Comparison of ENCODE assay signal across 19 cellular contexts in genomic region chr9:81628897-81629296, GRCh38.
DNase-seq lines count a peak whose midpoint lies in the region; ATAC-seq, FAIRE-seq and TF ChIP-seq lines count a peak whose summit lies in the region.
"Had no signal": no experiment of that assay in that cellular context is flagged by ENCODE, and none has a peak within 500 bp of the region (broad histone marks: within the 10 kb centered on the region; RNA-seq: fewer than 3 reads in every experiment).

No MANE protein-coding gene starts in this region.

- BruUV-seq in IMR-90 (replicated peaks; lab: Mats Ljungman, UMichigan), result no TSS peak

- H3K9me3 ChIP-seq in A549 (no peaks in the 10 kb centered on the region), IMR-90 (ENCODE audit: control insufficient read depth, insufficient read depth, low read length) (no peaks in the 10 kb centered on the region), GM23248 (ENCODE audit: low read depth) (no peaks in the 10 kb centered on the region)
- H3K9me3 ChIP-seq: BLaER1 treated with 17β-estradiol and CSF1 and Interleukin-3, amounts not matched to agents 10 nM and 100 nM; SJSA1 had no signal

- POLR2A ChIA-PET in A549 (lab: Yijun Ruan, JAX), result no interaction called here
- POLR2A ChIA-PET in IMR-90 (lab: Charles Lee; ENCODE audit: unreplicated experiment), result no interaction called here

- FAIRE-seq in A549 (lab: Jason Lieb, UNC) (peak; percentile 95), bronchial epithelial cell (lab: Jason Lieb, UNC) (no peak)

- H3K4me2 ChIP-seq in A549 (peak overlapping the region; percentile 69), IMR-90 (ENCODE audit: low read depth, low read length) (no peak overlapping the region), GM23248 (ENCODE audit: unreplicated experiment) (no peak overlapping the region)
- H3K4me2 ChIP-seq: BLaER1 treated with 17β-estradiol and CSF1 and Interleukin-3, amounts not matched to agents 10 nM and 100 nM had no signal

- H2AK5ac ChIP-seq in IMR-90 (ENCODE audit: low read depth, low read length), result no peak overlapping the region

- H3F3A ChIP-seq in GM23248 (ENCODE audit: insufficient read depth), result peaks cover 6% of the 10 kb centered on the region; the same call in 1 of the 2 replicates

- no peak overlapping the region for H3K4me3 ChIP-seq in A549
- no peak overlapping the region for H3K4me3 ChIP-seq in IMR-90 (ENCODE audit: insufficient read depth, low read depth, low read length)
- no peak overlapping the region for H3K4me3 ChIP-seq in bronchial epithelial cell (ENCODE audit: low read depth, low read length)
- H3K4me3 ChIP-seq in GM23248, result no peak overlapping the region
- H3K4me3 ChIP-seq: BLaER1 treated with 17β-estradiol and CSF1 and Interleukin-3, amounts not matched to agents 10 nM and 100 nM; SJSA1 had no signal

- no peak overlapping the region for H2BK5ac ChIP-seq in IMR-90 (ENCODE audit: low read depth, low read length, poor library complexity, severe bottlenecking)

- H2BK120ac ChIP-seq in IMR-90 (ENCODE audit: low read depth, low read length), result no peak overlapping the region; the same call in 1 of the 2 replicates

- TF ChIP-seq POLR2A in A549 (IDR thresholded peaks at IDR 0.05; ENCODE audit: low read length), result no peak
- TF ChIP-seq POLR2A in IMR-90 (IDR thresholded peaks at IDR 0.05; ENCODE audit: low read depth, low read length), result no peak

- H4K8ac ChIP-seq in IMR-90 (ENCODE audit: low read depth in 2 of 2, low read length in 2 of 2), result no peak overlapping the region

- in situ Hi-C loops in IMR-90 (cut with MboI; ENCODE audit: low sequenced_read_pairs) (no loop called here), GM23248 (cut with MboI) (no loop called here)

- no peak overlapping the region for H2BK15ac ChIP-seq in IMR-90 (ENCODE audit: low read depth, low read length)

- H2AFZ ChIP-seq in IMR-90 (replicated peaks; ENCODE audit: low read length, poor library complexity) (no peak overlapping the region), GM23248 (no peak overlapping the region)

- H3K9ac ChIP-seq in IMR-90 (ENCODE audit: low read depth, low read length), result no peak overlapping the region
- no peak overlapping the region for H3K9ac ChIP-seq in GM23248
- H3K9ac ChIP-seq: BLaER1 treated with 17β-estradiol and CSF1 and Interleukin-3, amounts not matched to agents 10 nM and 100 nM had no signal

- H3K79me2 ChIP-seq in GM23248 (ENCODE audit: insufficient read depth), result no peaks in the 10 kb centered on the region

- ATAC-seq in A549 (peak; percentile 75 to 88), IMR-90 (ENCODE audit: low read depth) (peak; percentile 10), left colon (peak; percentile 38)

- H3K9me1 ChIP-seq in IMR-90 (ENCODE audit: insufficient read depth, low read length), result peaks cover 11% of the 10 kb centered on the region

- intact Hi-C loops in IMR-90 (cut with micrococcal nuclease) (no loop called here), left colon (cut with DNase I, micrococcal nuclease) (no loop called here), cardiac septum (cut with DNase I) (no loop called here)

- H4K20me1 ChIP-seq in IMR-90 (ENCODE audit: insufficient read depth, low read length), result no peaks in the 10 kb centered on the region
- H4K20me1 ChIP-seq in GM23248 (ENCODE audit: insufficient read depth), result no peaks in the 10 kb centered on the region
- H4K20me1 ChIP-seq: BLaER1 treated with 17β-estradiol and CSF1 and Interleukin-3, amounts not matched to agents 10 nM and 100 nM had no signal

- DNase-seq in A549 (ENCODE audit: low read depth in 1 of 2, low spot score in 1 of 2) (peak; percentile 33 to 80), IMR-90 (peak; percentile 65), bronchial epithelial cell (ENCODE audit: low read depth) (peak; percentile 67), left colon (no peak), amygdala (lab: John Stamatoyannopoulos, UW) (no peak), GM23248 (no peak), cardiac septum (ENCODE audit: low spot score) (no peak), NCI-H1048 (lab: John Stamatoyannopoulos, UW) (no peak)
- DNase-seq: DMS 273 treated with DMSO at 0.1 percent for 48 hours; EL; Karpas-422; MM.1S; NCI-H1105 treated with DMSO at 0.1 percent for 48 hours; NCI-H187 treated with DMSO at 0.1 percent for 48 hours; NCI-H526 treated with DMSO at 0.1 percent for 48 hours; NK-92 treated with Interleukin-12 subunit alpha and Interleukin-12 subunit beta, amount 100 ng/mL, for 24 hours had no signal

- no peak overlapping the region for H3K18ac ChIP-seq in IMR-90 (ENCODE audit: low read depth, low read length)

- H3K27me3 ChIP-seq in IMR-90 (ENCODE audit: control insufficient read depth, insufficient read depth, low read length) (no peaks in the 10 kb centered on the region), bronchial epithelial cell (ENCODE audit: control insufficient read depth, insufficient read depth, low read length) (no peaks in the 10 kb centered on the region), GM23248 (replicated peaks; ENCODE audit: insufficient read depth) (no peaks in the 10 kb centered on the region)
- H3K27me3 ChIP-seq: BLaER1 treated with 17β-estradiol and CSF1 and Interleukin-3, amounts not matched to agents 10 nM and 100 nM; SJSA1 had no signal

- H3K4ac ChIP-seq in IMR-90 (ENCODE audit: low read depth, low read length), result no peak overlapping the region

- peak in 1 of 2 experiments; percentile 17; a peak in 1 of 5 replicates for TF ChIP-seq RAD21 in A549 (conservative IDR thresholded peaks at IDR 0.05 in 1 of 2, IDR thresholded peaks at IDR 0.05 in 1 of 2)
- no peak for TF ChIP-seq RAD21 in IMR-90 (IDR thresholded peaks at IDR 0.05; ENCODE audit: low read length)

- peak; percentile 62 to 63; a peak in 2 of 5 replicates for TF ChIP-seq EP300 in A549 (IDR thresholded peaks at IDR 0.05)

- peaks cover 6% of the 10 kb centered on the region for H3K36me3 ChIP-seq in IMR-90 (ENCODE audit: control insufficient read depth, insufficient read depth, low read length)
- peaks cover 1% of the 10 kb centered on the region for H3K36me3 ChIP-seq in bronchial epithelial cell (ENCODE audit: control insufficient read depth, insufficient read depth, low read length)
- no peaks in the 10 kb centered on the region for H3K36me3 ChIP-seq in GM23248 (ENCODE audit: low read depth)

- no peak for TF ChIP-seq CTCF in A549 (IDR thresholded peaks at IDR 0.05)
- no peak for TF ChIP-seq CTCF in IMR-90 (conservative IDR thresholded peaks at IDR 0.05; ENCODE audit: low read depth, low read length)
- no peak for TF ChIP-seq CTCF in bronchial epithelial cell (IDR thresholded peaks at IDR 0.05; ENCODE audit: insufficient read depth, low read length, severe bottlenecking)

- WGBS in A549 (ENCODE audit: missing lambda C conversion rate), result 4% methylated on average over 5 of the region's 5 CpGs
- no CpG with 5 or more reads among the region's 5 CpGs for WGBS in IMR-90 (ENCODE audit: extremely low coverage in 2 of 2, insufficient read length in 1 of 2), 2 experiments
- WGBS in GM23248 (ENCODE audit: low coverage in 1 of 2, low lambda C conversion rate in 2 of 2, missing lambda C conversion rate in 2 of 2), 2 experiments, result 97 to 99% methylated on average over 5 of the region's 5 CpGs

- peaks cover 85% of the 10 kb centered on the region for H3K4me1 ChIP-seq in A549
- peaks cover 10% of the 10 kb centered on the region for H3K4me1 ChIP-seq in IMR-90 (ENCODE audit: control insufficient read depth, insufficient read depth, low read length)
- peaks cover 13% of the 10 kb centered on the region for H3K4me1 ChIP-seq in GM23248 (ENCODE audit: insufficient read depth)

- H4K91ac ChIP-seq in IMR-90 (ENCODE audit: insufficient read depth, low read depth, low read length), result peak overlapping the region; percentile 24

- dilution Hi-C loops in IMR-90 (cut with HindIII; ENCODE audit: low sequenced_read_pairs, unreplicated experiment), result no loop called here

- H3K56ac ChIP-seq in IMR-90 (ENCODE audit: extremely low read depth, insufficient read depth, low read length), result no peak overlapping the region

- peak overlapping the region; percentile 25; the same call in 1 of the 2 replicates for H2BK20ac ChIP-seq in IMR-90 (ENCODE audit: low read depth, low read length)

- H2AK9ac ChIP-seq in IMR-90 (replicated peaks; ENCODE audit: low read depth, low read length, poor library complexity), result no peak overlapping the region

- H3K27ac ChIP-seq in A549, result peak overlapping the region; percentile 68 to 82
- H3K27ac ChIP-seq in IMR-90 (ENCODE audit: insufficient read depth, low read length), result no peak overlapping the region
- H3K27ac ChIP-seq in GM23248, result no peak overlapping the region
- H3K27ac ChIP-seq: BLaER1 treated with 17β-estradiol and CSF1 and Interleukin-3, amounts not matched to agents 10 nM and 100 nM; RWPE1; SJSA1 had no signal

- H3K9me2 ChIP-seq in GM23248 (ENCODE audit: insufficient read depth), result no peaks in the 10 kb centered on the region

- H3K79me1 ChIP-seq in IMR-90 (ENCODE audit: low read depth in 1 of 2, low read length in 2 of 2), result peaks cover 18 to 36% of the 10 kb centered on the region in 2 experiments

- 0 out of 2 replicates have a peak overlapping the region, but pooled peaks have one; percentile 3 for H3K14ac ChIP-seq in IMR-90 (replicated peaks; ENCODE audit: low read depth, low read length)

- no peak overlapping the region for H4K5ac ChIP-seq in IMR-90 (ENCODE audit: low read depth, low read length)

- H3K23ac ChIP-seq in IMR-90 (ENCODE audit: low read depth, low read length), result no peak overlapping the region

- CTCF ChIA-PET in A549 (lab: Yijun Ruan, JAX) (interaction anchor here (1.1 to 1.3 kb wide), 2 partner anchors 9 to 603 kb away, joined by 3 read pairs; no protein-coding TSS in a partner anchor), IMR-90 (lab: Yijun Ruan, JAX) (no interaction called here)

TF ChIP-seq in A549, 52 proteins besides CTCF, POLR2A, EP300 and RAD21 (continues in another document):
- TF ChIP-seq RFX5 (IDR thresholded peaks at IDR 0.05), result no peak
- TF ChIP-seq ESRRA (IDR thresholded peaks at IDR 0.05; ENCODE audit: borderline replicate concordance, low read length), result no peak
- TF ChIP-seq RNF2 (IDR thresholded peaks at IDR 0.05; ENCODE audit: borderline replicate concordance, low read depth), result no peak
- no peak for TF ChIP-seq NR3C1 (IDR thresholded peaks at IDR 0.05)
- TF ChIP-seq HEYL (CRISPR knock-in tag; IDR thresholded peaks at IDR 0.05), result no peak
- no peak for TF ChIP-seq NPAS2 (CRISPR knock-in tag; IDR thresholded peaks at IDR 0.05; ENCODE audit: borderline replicate concordance)

TF ChIP-seq in IMR-90, 13 proteins besides CTCF, POLR2A, EP300 and RAD21 (continues in another document):
- TF ChIP-seq CEBPB (IDR thresholded peaks at IDR 0.05; ENCODE audit: low read depth, low read length) (no peak), ELK1 (IDR thresholded peaks at IDR 0.05; ENCODE audit: borderline replicate concordance, low read depth, low read length) (no peak)

Comparison
In these comparisons a context has a peak if more than half of its experiments do, and no peak if none do; other contexts are left out.
1. ATAC-seq: peak in every context shown above with its lines; median percentile 82 in A549; 38 in left colon; 10 in IMR-90.
2. DNase-seq: peak in A549 (2 of 2), IMR-90 (single experiment) and bronchial epithelial cell (single experiment); none in left colon (0 of 2), amygdala (0 of 56), GM23248 (single experiment), cardiac septum (single experiment) and NCI-H1048 (single experiment).
3. H3K27ac ChIP-seq: peak in A549 (2 of 2); none in IMR-90 (single experiment) and GM23248 (single experiment).